In the genomic region with DNA sequence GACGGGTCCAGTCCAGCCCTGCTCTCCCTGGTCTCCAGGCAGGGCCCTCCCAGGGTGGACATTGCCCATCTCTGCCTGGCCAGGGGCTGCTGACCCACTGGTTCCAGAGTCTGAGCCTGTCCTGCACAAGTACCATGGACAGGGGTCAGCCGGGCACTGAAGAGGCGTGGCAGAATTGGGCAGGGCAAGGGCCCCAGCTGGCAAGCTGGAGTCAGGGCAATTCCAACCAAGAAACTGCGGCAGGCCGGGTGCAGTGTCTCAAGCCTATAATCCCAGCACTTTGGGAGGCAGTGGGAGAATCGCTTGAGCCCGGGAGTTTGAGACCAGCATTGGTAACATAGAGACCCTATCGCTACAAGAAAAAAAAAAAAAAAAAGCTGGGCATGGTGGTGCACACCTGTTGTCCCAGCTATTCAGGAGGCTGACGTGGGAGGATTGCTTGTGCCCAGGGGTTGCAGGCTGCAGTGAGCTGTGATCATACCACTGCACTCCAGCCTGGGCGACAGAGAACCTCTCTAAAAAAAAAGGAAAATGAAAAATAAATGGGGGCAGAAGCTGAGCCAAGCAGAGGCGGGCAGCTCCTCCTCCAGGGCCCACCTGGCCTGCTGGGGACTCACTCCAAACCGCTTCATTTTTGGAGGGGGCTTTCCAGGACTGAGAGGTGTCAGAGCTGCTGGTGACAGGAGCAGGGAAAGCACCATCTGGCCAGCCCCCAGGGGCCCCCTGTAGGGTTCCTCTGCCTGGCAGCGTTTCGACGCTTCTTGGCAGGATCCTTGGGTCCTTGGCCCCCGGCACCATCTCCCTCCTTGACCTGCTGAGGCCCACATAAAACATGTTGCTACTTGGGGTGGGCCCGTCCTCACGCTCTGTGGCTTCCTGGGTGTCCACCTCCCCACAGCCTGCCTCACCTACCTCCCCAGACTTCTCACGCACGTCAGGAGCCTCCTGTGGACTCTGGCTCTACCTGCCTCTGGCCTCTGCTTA, we compare ENCODE assay signal across 16 cellular contexts. TPM values are rescaled to one million over a fixed set of nuclear protein-coding genes. Genes with fewer than 3 reads are reported as not detected.
A peak's percentile ranks its signal among the peaks of the same experiment; 100 is the strongest.
DNase-seq lines count a peak whose midpoint lies in the region; ATAC-seq, FAIRE-seq and TF ChIP-seq lines count a peak whose summit lies in the region.
"Had no signal": no experiment of that assay in that cellular context is flagged by ENCODE, and none has a peak within 500 bp of the region (broad histone marks: within the 10 kb centered on the region; RNA-seq: fewer than 3 reads in every experiment).

No MANE protein-coding gene starts in this region.

- H3K9me2 ChIP-seq in SK-N-SH = no peaks in the 10 kb centered on the region

- H3K9me3 Mint-ChIP-seq in chondrocyte (ENCODE audit: low read depth) = no peaks in the 10 kb centered on the region
- no peaks in the 10 kb centered on the region for H3K9me3 Mint-ChIP-seq in T-helper 2 cell treated with Interferon-gamma antibody and Interleukin-4, amounts not matched to agents 5 μg/mL and 100 μg/mL, for 36 hours
- H3K9me3 Mint-ChIP-seq in activated CD4-positive, alpha-beta T cell treated with anti-CD3 and anti-CD28 coated beads for 36 hours (ENCODE audit: low read depth) = no peaks in the 10 kb centered on the region

- H3F3A ChIP-seq in SK-N-SH (replicated peaks; ENCODE audit: insufficient read depth) = peaks cover 21% of the 10 kb centered on the region

- H3K27ac Mint-ChIP-seq in chondrocyte (ENCODE audit: unreplicated experiment) = peak overlapping the region; percentile 20
- H3K27ac Mint-ChIP-seq in T-helper 2 cell treated with Interferon-gamma antibody and Interleukin-4, amounts not matched to agents 5 μg/mL and 100 μg/mL, for 36 hours = no peak overlapping the region
- H3K27ac Mint-ChIP-seq in activated CD4-positive, alpha-beta T cell treated with anti-CD3 and anti-CD28 coated beads for 36 hours = no peak overlapping the region

- H3K4me3 ChIP-seq in SK-N-SH (ENCODE audit: low read depth in 2 of 2, low read length in 1 of 2) (no peak overlapping the region), pancreas (no peak overlapping the region)
- H3K4me3 ChIP-seq: cardiac muscle cell, spleen had no signal

- no peak overlapping the region for H3K9ac ChIP-seq in SK-N-SH

- DNase-seq in SK-N-SH (no peak), NCI-H2171 (lab: John Stamatoyannopoulos, UW) (peak; percentile 69), chondrocyte (ENCODE audit: low spot score) (no peak), pancreas (peak in 4 of 6 donors; percentile 5 to 61 (median 44))
- no peak for DNase-seq in T-helper 2 cell treated with Interferon-gamma antibody and Interleukin-4, amounts not matched to agents 5 μg/mL and 100 μg/mL, for 36 hours (ENCODE audit: low spot score)
- no peak for DNase-seq in activated CD4-positive, alpha-beta T cell treated with anti-CD3 and anti-CD28 coated beads for 36 hours
- DNase-seq in stimulated activated CD4-positive, alpha-beta T cell treated with anti-CD3 and anti-CD28 coated beads, Interleukin-2, amount 100 ng/mL, for 24 hours = no peak
- DNase-seq: activated effector memory CD4-positive, alpha-beta T cell treated with anti-CD3 and anti-CD28 coated beads, Interleukin-2, amount 50 U/mL, for 16 hours; head of caudate nucleus; Karpas-422; spleen had no signal

- peaks cover 26% of the 10 kb centered on the region for H3K4me1 Mint-ChIP-seq in chondrocyte (ENCODE audit: low read depth)
- peaks cover 9% of the 10 kb centered on the region for H3K4me1 Mint-ChIP-seq in T-helper 2 cell treated with Interferon-gamma antibody and Interleukin-4, amounts not matched to agents 5 μg/mL and 100 μg/mL, for 36 hours (ENCODE audit: low read depth)
- peaks cover 17% of the 10 kb centered on the region for H3K4me1 Mint-ChIP-seq in activated CD4-positive, alpha-beta T cell treated with anti-CD3 and anti-CD28 coated beads for 36 hours

- H3K9me3 ChIP-seq in SK-N-SH (no peaks in the 10 kb centered on the region), pancreas (no peaks in the 10 kb centered on the region)
- H3K9me3 ChIP-seq: neutrophil, spleen had no signal

- peaks cover 21% of the 10 kb centered on the region for H3K79me2 ChIP-seq in SK-N-SH (ENCODE audit: insufficient read depth)

- peaks cover 8% of the 10 kb centered on the region for H3K36me3 Mint-ChIP-seq in chondrocyte (ENCODE audit: low read depth)
- no peaks in the 10 kb centered on the region for H3K36me3 Mint-ChIP-seq in T-helper 2 cell treated with Interferon-gamma antibody and Interleukin-4, amounts not matched to agents 5 μg/mL and 100 μg/mL, for 36 hours (ENCODE audit: low read depth)
- H3K36me3 Mint-ChIP-seq in activated CD4-positive, alpha-beta T cell treated with anti-CD3 and anti-CD28 coated beads for 36 hours (ENCODE audit: low read depth) = peaks cover 19% of the 10 kb centered on the region

- H2AFZ ChIP-seq in SK-N-SH (ENCODE audit: low read depth) = no peak overlapping the region

- FAIRE-seq in pancreas (lab: Jason Lieb, UNC) = no peak

- H3K27ac ChIP-seq in SK-N-SH (ENCODE audit: low read depth in 2 of 2, low read length in 1 of 2) = no peak overlapping the region
- no peak overlapping the region for H3K27ac ChIP-seq in pancreas
- H3K27ac ChIP-seq: cardiac muscle cell, neutrophil, spleen had no signal

- H3K4me1 ChIP-seq in SK-N-SH (ENCODE audit: control insufficient read depth in 1 of 2, insufficient read depth in 2 of 2, low read depth in 1 of 2, low read length in 1 of 2) = peaks cover 12 to 26% of the 10 kb centered on the region in 2 experiments; a peak in 2 of 4 replicates
- H3K4me1 ChIP-seq in pancreas = peaks cover 1 to 9% (median 2%) of the 10 kb centered on the region in 3 donors

- no peak overlapping the region for H3K4me3 Mint-ChIP-seq in chondrocyte (ENCODE audit: unreplicated experiment)
- H3K4me3 Mint-ChIP-seq in T-helper 2 cell treated with Interferon-gamma antibody and Interleukin-4, amounts not matched to agents 5 μg/mL and 100 μg/mL, for 36 hours = no peak overlapping the region
- H3K4me3 Mint-ChIP-seq in activated CD4-positive, alpha-beta T cell treated with anti-CD3 and anti-CD28 coated beads for 36 hours = no peak overlapping the region

- CTCF ChIA-PET in SK-N-SH (lab: Yijun Ruan, JAX) = interaction anchor here (1.3 to 11.7 kb wide), 5 partner anchors 18 to 100 kb away, joined by 4 to 107 read pairs (median 32); a partner anchor contains a TSS
- CTCF ChIA-PET in activated CD4-positive, alpha-beta T cell treated with anti-CD3 and anti-CD28 coated beads for 36 hours (lab: Charles Lee) = interaction anchor here (0.7 to 1.2 kb wide), 2 partner anchors 29 to 37 kb away, joined by 3 read pairs; no protein-coding TSS in a partner anchor

- intact Hi-C loops in pancreas (cut with DNase I) = no loop called here
- intact Hi-C loops in activated CD4-positive, alpha-beta T cell treated with anti-CD3 and anti-CD28 coated beads for 36 hours (cut with DNase I, micrococcal nuclease) = no loop called here

- 92% methylated on average over 17 of the region's 20 CpGs for WGBS in SK-N-SH (ENCODE audit: low lambda C conversion rate)
- WGBS in pancreas, 2 donors = 72 to 75% methylated on average over 20 of the region's 20 CpGs

- ATAC-seq in SK-N-SH treated with all-trans-retinoic acid at 6 μM for 48 hours = no peak
- no peak for ATAC-seq in pancreas
- ATAC-seq in activated CD4-positive, alpha-beta T cell treated with anti-CD3 and anti-CD28 coated beads for 36 hours = no peak

- POLR2A ChIA-PET in SK-N-SH (lab: Yijun Ruan, JAX) = interaction anchor here (0.6 to 5.0 kb wide), 5 partner anchors 7 to 194 kb away, joined by 3 to 34 read pairs (median 4); a partner anchor contains a TSS
- POLR2A ChIA-PET in activated CD4-positive, alpha-beta T cell treated with anti-CD3 and anti-CD28 coated beads for 36 hours (lab: Charles Lee) = interaction anchor here (0.6 to 0.7 kb wide), 2 partner anchors 8 to 364 kb away, joined by 3 to 4 read pairs; no protein-coding TSS in a partner anchor

- no peak for TF ChIP-seq CTCF in SK-N-SH (IDR thresholded peaks at IDR 0.05)
- TF ChIP-seq CTCF in chondrocyte (IDR thresholded peaks at IDR 0.05) = no peak
- TF ChIP-seq CTCF in pancreas (IDR thresholded peaks at IDR 0.05) = no peak

- no peak for TF ChIP-seq RAD21 in SK-N-SH (IDR thresholded peaks at IDR 0.05; ENCODE audit: low read length)

- H3K36me3 ChIP-seq in SK-N-SH (replicated peaks in 1 of 2; ENCODE audit: control insufficient read depth in 1 of 2, insufficient read depth in 2 of 2, low read length in 1 of 2) (peaks cover 0 to 20% of the 10 kb centered on the region in 2 experiments), pancreas (no peaks in the 10 kb centered on the region)
- H3K36me3 ChIP-seq: cardiac muscle cell, neutrophil, spleen had no signal

- peaks cover 19% of the 10 kb centered on the region for H4K20me1 ChIP-seq in SK-N-SH (ENCODE audit: insufficient read depth)

- H3K27me3 ChIP-seq in SK-N-SH (ENCODE audit: insufficient read depth) (no peaks in the 10 kb centered on the region), pancreas (no peaks in the 10 kb centered on the region)
- H3K27me3 ChIP-seq: cardiac muscle cell had no signal

- no peak overlapping the region for H3K4me2 ChIP-seq in SK-N-SH

- TF ChIP-seq EP300 in SK-N-SH (IDR thresholded peaks at IDR 0.05; ENCODE audit: borderline replicate concordance in 1 of 2, low read depth in 1 of 2, low read length in 1 of 2) = no peak

- H3K27me3 Mint-ChIP-seq in chondrocyte (ENCODE audit: low read depth) = no peaks in the 10 kb centered on the region
- H3K27me3 Mint-ChIP-seq in T-helper 2 cell treated with Interferon-gamma antibody and Interleukin-4, amounts not matched to agents 5 μg/mL and 100 μg/mL, for 36 hours (ENCODE audit: low read depth) = peaks cover 3% of the 10 kb centered on the region
- peaks cover 2% of the 10 kb centered on the region for H3K27me3 Mint-ChIP-seq in activated CD4-positive, alpha-beta T cell treated with anti-CD3 and anti-CD28 coated beads for 36 hours

RNA-seq across cellular contexts. Expression of a gene that starts 2.9 kb away (rescaled TPM):
- 30.3 and 38.7 TPM in 2 replicates for polyA plus RNA-seq in SK-N-SH (2012; rRNA removed)
- polyA plus RNA-seq in SK-N-SH (2012; cell fraction: cytosol; rRNA removed) = 22.2 and 29.1 TPM in 2 replicates
- 88.8 and 95.8 TPM in 2 replicates for polyA plus RNA-seq in SK-N-SH (2012; cell fraction: nucleus; rRNA removed)
- total RNA-seq in chondrocyte = 28.3 to 38.1 TPM (median 37.8 TPM) in 3 replicates
- 10 to 100 TPM in 1 of 6 donors, 1 to 10 TPM in 5; 6.4 to 11.1 (median 8.0) TPM for total RNA-seq in pancreas
- polyA plus RNA-seq in pancreas = 1 to 10 TPM; 6.9 to 8.2 TPM
- total RNA-seq in activated CD4-positive, alpha-beta T cell treated with anti-CD3 and anti-CD28 coated beads for 36 hours = 10 to 100 TPM; 15.3 to 18.3 TPM

RNA-seq across cellular contexts. Expression of a gene that starts 6.7 kb away (rescaled TPM):
- 121 and 165 TPM in 2 replicates for polyA plus RNA-seq in SK-N-SH (2012; rRNA removed)
- polyA plus RNA-seq in SK-N-SH (2012; cell fraction: cytosol; rRNA removed) = 52.8 and 102 TPM in 2 replicates
- 77.3 and 103 TPM in 2 replicates for polyA plus RNA-seq in SK-N-SH (2012; cell fraction: nucleus; rRNA removed)
- total RNA-seq in chondrocyte = 154 to 235 TPM (median 224 TPM) in 3 replicates
- total RNA-seq in pancreas = 100 to 1,000 TPM in 1 of 6 donors, 10 to 100 TPM in 5; 30.6 to 158 (median 52.3) TPM
- 10 to 100 TPM; 25.4 to 36.9 TPM for polyA plus RNA-seq in pancreas
- 100 to 1,000 TPM; 110 to 134 TPM for total RNA-seq in activated CD4-positive, alpha-beta T cell treated with anti-CD3 and anti-CD28 coated beads for 36 hours

RNA-seq across cellular contexts. Expression of a gene that starts 12.5 kb away (rescaled TPM):
- polyA plus RNA-seq in SK-N-SH (2012; rRNA removed) (32.6 and 34.1 TPM in 2 replicates), pancreas (10 to 100 TPM; 33.8 to 40.2 TPM)
- polyA plus RNA-seq in SK-N-SH (2012; cell fraction: cytosol; rRNA removed) = 10.3 and 12.3 TPM in 2 replicates
- 182 and 254 TPM in 2 replicates for polyA plus RNA-seq in SK-N-SH (2012; cell fraction: nucleus; rRNA removed)
- total RNA-seq in chondrocyte (14.5 to 16.0 TPM (median 15.8 TPM) in 3 replicates), pancreas (10 to 100 TPM in 5 of 6 donors, 1 to 10 TPM in 1; 9.6 to 18.1 (median 12.0) TPM)
- total RNA-seq in activated CD4-positive, alpha-beta T cell treated with anti-CD3 and anti-CD28 coated beads for 36 hours = 10 to 100 TPM; 29.3 to 31.8 TPM

RNA-seq across cellular contexts. Expression of a gene that starts 16.6 kb away (rescaled TPM):
- not detected in 2 replicates for polyA plus RNA-seq in SK-N-SH (2012; rRNA removed)
- not detected in 2 replicates for polyA plus RNA-seq in SK-N-SH (2012; cell fraction: cytosol; rRNA removed)
- not detected in 2 replicates for polyA plus RNA-seq in SK-N-SH (2012; cell fraction: nucleus; rRNA removed)
- total RNA-seq in chondrocyte = not detected in 3 replicates
- not detected for total RNA-seq in pancreas
- polyA plus RNA-seq in pancreas = not detected
- total RNA-seq in activated CD4-positive, alpha-beta T cell treated with anti-CD3 and anti-CD28 coated beads for 36 hours = not detected
- total RNA-seq: lower leg skin; spleen; T-helper 1 cell treated with Interleukin-12 subunit alpha and Interleukin-12 subunit beta and Interleukin-4 antibody, amounts not matched to agents 30 ng/mL and 1 ng/mL, for 36 hours had no signal
- polyA plus RNA-seq: spleen had no signal

RNA-seq across cellular contexts. Expression of a gene that starts 19.2 kb away (rescaled TPM):
- polyA plus RNA-seq in SK-N-SH (2012; rRNA removed) (46.2 and 54.1 TPM in 2 replicates), pancreas (10 to 100 TPM; 22.3 to 35.3 TPM)
- polyA plus RNA-seq in SK-N-SH (2012; cell fraction: cytosol; rRNA removed) = 23.8 and 36.1 TPM in 2 replicates
- 97.5 and 110 TPM in 2 replicates for polyA plus RNA-seq in SK-N-SH (2012; cell fraction: nucleus; rRNA removed)
- total RNA-seq in chondrocyte (28.5 to 32.5 TPM (median 28.8 TPM) in 3 replicates), pancreas (10 to 100 TPM in 5 of 6 donors, 1 to 10 TPM in 1; 9.0 to 20.7 (median 15.0) TPM)
- 10 to 100 TPM; 19.7 to 24.0 TPM for total RNA-seq in activated CD4-positive, alpha-beta T cell treated with anti-CD3 and anti-CD28 coated beads for 36 hours

Comparison
In these comparisons a context has a peak if more than half of its experiments do, and no peak if none do; other contexts are left out.
1. DNase-seq: peak in NCI-H2171 (single experiment) and pancreas (4 of 6); none in SK-N-SH (single experiment), chondrocyte (single experiment), T-helper 2 cell treated with Interferon-gamma antibody and Interleukin-4, amounts not matched to agents 5 μg/mL and 100 μg/mL, for 36 hours (single experiment), activated CD4-positive, alpha-beta T cell treated with anti-CD3 and anti-CD28 coated beads for 36 hours (single experiment) and stimulated activated CD4-positive, alpha-beta T cell treated with anti-CD3 and anti-CD28 coated beads, Interleukin-2, amount 100 ng/mL, for 24 hours (0 of 2).